21 cellular contexts compared by ENCODE assay signal in the genomic region with DNA sequence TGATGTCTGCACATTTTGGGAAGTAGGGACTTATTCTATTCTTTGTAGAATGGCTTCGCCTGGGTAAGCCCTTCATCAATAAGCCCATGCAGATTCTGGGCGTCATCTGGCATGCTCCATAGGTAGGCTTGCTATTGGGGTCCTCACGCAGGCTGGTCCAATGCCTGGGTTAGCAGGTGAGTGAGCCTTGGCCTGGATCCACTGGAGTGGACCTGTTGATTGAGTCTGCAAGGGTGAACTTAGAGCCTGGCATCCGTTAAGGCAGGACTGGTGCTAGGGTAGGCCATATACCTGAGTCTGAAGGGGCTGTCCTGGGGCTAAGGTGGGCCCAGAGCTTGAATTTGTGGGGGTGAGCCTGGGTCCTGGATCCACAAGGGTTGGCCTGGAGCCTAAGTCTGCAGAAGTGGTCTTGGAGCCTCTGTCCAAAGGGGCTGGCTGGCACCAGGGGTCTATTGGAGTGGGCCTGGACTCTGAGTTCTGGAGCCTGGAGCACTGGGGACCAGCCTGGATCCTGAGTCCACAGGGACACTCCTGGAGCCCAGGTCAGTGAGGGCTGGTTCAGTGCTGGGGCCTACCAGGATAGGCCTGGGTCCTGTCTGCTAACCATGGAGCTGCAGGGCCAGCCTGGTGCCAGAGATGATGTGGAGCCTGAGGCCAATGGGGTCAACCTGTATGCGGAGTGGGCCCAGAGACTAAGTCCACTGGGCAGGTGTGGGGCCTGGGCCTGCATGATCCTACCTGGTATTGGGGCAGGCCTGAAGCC.
DNase-seq lines count a peak whose midpoint lies in the region; TF ChIP-seq lines count a peak whose summit lies in the region.
"Had no signal": no experiment of that assay in that cellular context is flagged by ENCODE, and none has a peak within 500 bp of the region (broad histone marks: within the 10 kb centered on the region; RNA-seq: fewer than 3 reads in every experiment).

No MANE protein-coding gene starts in this region.

- H3K27ac ChIP-seq in HUES64 (ENCODE audit: low read depth, low read length) = no peak overlapping the region
- H3K27ac ChIP-seq: BLaER1 treated with 17β-estradiol and CSF1 and Interleukin-3, amounts not matched to agents 10 nM and 100 nM; KMS-11; SJCRH30 had no signal

- no peaks in the 10 kb centered on the region for H3K36me3 ChIP-seq in HUES64 (ENCODE audit: insufficient read depth, low read length)
- H3K36me3 ChIP-seq: SJCRH30 had no signal

- H3K27ac Mint-ChIP-seq in CD14-positive monocyte = no peak overlapping the region
- H3K27ac Mint-ChIP-seq: HFFc6 had no signal

- no peaks in the 10 kb centered on the region for H3K27me3 ChIP-seq in HUES64 (ENCODE audit: insufficient read depth, low read length)
- H3K27me3 ChIP-seq: BLaER1 treated with 17β-estradiol and CSF1 and Interleukin-3, amounts not matched to agents 10 nM and 100 nM; SJCRH30 had no signal

- H3K4me1 Mint-ChIP-seq in CD14-positive monocyte = no peaks in the 10 kb centered on the region
- H3K4me1 Mint-ChIP-seq: CD8-positive, alpha-beta memory T cell had no signal

- WGBS in HUES64 = 67% methylated on average over 5 of the region's 5 CpGs

- H3K36me3 Mint-ChIP-seq in CD14-positive monocyte = no peaks in the 10 kb centered on the region
- H3K36me3 Mint-ChIP-seq: CD8-positive, alpha-beta memory T cell had no signal

- H3K27me3 Mint-ChIP-seq in CD14-positive monocyte (ENCODE audit: low read depth in 3 of 3) = peaks cover 0 to 4% (median 1%) of the 10 kb centered on the region in 3 donors

- TF ChIP-seq CTCF in CD14-positive monocyte (IDR thresholded peaks at IDR 0.05) = no peak

- peaks cover 97% of the 10 kb centered on the region for H3K9me3 ChIP-seq in HUES64 (ENCODE audit: insufficient read depth, low read depth, low read length)
- H3K9me3 ChIP-seq: SJCRH30 had no signal

- H3K9ac ChIP-seq in HUES64 (ENCODE audit: low read depth, low read length) = no peak overlapping the region
- H3K9ac ChIP-seq: BLaER1 treated with 17β-estradiol and CSF1 and Interleukin-3, amounts not matched to agents 10 nM and 100 nM; KMS-11 had no signal

- H3K4me3 Mint-ChIP-seq in CD14-positive monocyte = no peak overlapping the region
- H3K4me3 Mint-ChIP-seq: CD8-positive, alpha-beta memory T cell; HFFc6 had no signal

- intact Hi-C loops in CD14-positive monocyte (cut with micrococcal nuclease) = no loop called here
- intact Hi-C loops in posterior vena cava (cut with DNase I) = no loop called here

- DNase-seq in CD14-positive monocyte (ENCODE audit: low spot score) (peak; percentile 26), islet precursor cell (peak; percentile 14), posterior vena cava (ENCODE audit: low spot score) (peak; percentile 38), GOT3 (lab: John Stamatoyannopoulos, UW) (no peak), NCI-H510A treated with DMSO at 0.1 percent for 48 hours (lab: John Stamatoyannopoulos, UW) (no peak)
- DNase-seq in activated CD4-positive, alpha-beta T cell treated with anti-CD3 and anti-CD28 coated beads, Interleukin-2, amount 50 U/mL, for 48 hours = no peak
- DNase-seq: CD8-positive, alpha-beta memory T cell; DMS53; EL; HFFc6; MV-4-11; NCI-H1694 treated with DMSO at 0.1 percent for 48 hours; NCI-H2227 treated with DMSO at 0.1 percent for 48 hours; NCI-H524; NCI-H82; PC-3; RPMI8226; SJCRH30 had no signal

- H3K9me3 Mint-ChIP-seq in CD14-positive monocyte = peaks cover 26 to 49% (median 38%) of the 10 kb centered on the region in 7 donors

- no peaks in the 10 kb centered on the region for H3K4me1 ChIP-seq in HUES64 (ENCODE audit: insufficient read depth, low read length)
- H3K4me1 ChIP-seq: SJCRH30 had no signal

- 0 out of 2 replicates have a peak overlapping the region, but pooled peaks have one; percentile 6 for H3K4me3 ChIP-seq in HUES64 (ENCODE audit: low read length)
- H3K4me3 ChIP-seq: SJCRH30 had no signal

Comparison
In these comparisons a context has a peak if more than half of its experiments do, and no peak if none do; other contexts are left out.
1. DNase-seq: peak in CD14-positive monocyte (single experiment), islet precursor cell (single experiment) and posterior vena cava (single experiment); none in GOT3 (single experiment), NCI-H510A treated with DMSO at 0.1 percent for 48 hours (single experiment) and activated CD4-positive, alpha-beta T cell treated with anti-CD3 and anti-CD28 coated beads, Interleukin-2, amount 50 U/mL, for 48 hours (0 of 2).